ENCODE assay signal across 23 cellular contexts in genomic region chr14:104936361-104937155, GRCh38. TPM values are rescaled to one million over a fixed set of nuclear protein-coding genes. Genes with fewer than 3 reads are reported as not detected.
DNase-seq lines count a peak whose midpoint lies in the region; ATAC-seq and TF ChIP-seq lines count a peak whose summit lies in the region.
"Had no signal": no experiment of that assay in that cellular context is flagged by ENCODE, and none has a peak within 500 bp of the region (broad histone marks: within the 10 kb centered on the region; RNA-seq: fewer than 3 reads in every experiment).

No MANE protein-coding gene starts in this region.

- peaks cover 68% of the 10 kb centered on the region for H3K27me3 ChIP-seq in endodermal cell (ENCODE audit: control insufficient read depth, insufficient read depth, low read length, poor library complexity, severe bottlenecking)

- BruUV-seq in OCI-LY7 (replicated peaks; lab: Mats Ljungman, UMichigan), result no TSS peak

- H3K4me2 ChIP-seq in OCI-LY7 (ENCODE audit: low read length), result no peak overlapping the region

- no peak overlapping the region for H3K4me3 Mint-ChIP-seq in activated T-cell treated with anti-CD3 and anti-CD28 coated beads, Interleukin-2, amount 50 U/mL, for 4 hours
- no peak overlapping the region for H3K4me3 Mint-ChIP-seq in endodermal cell
- H3K4me3 Mint-ChIP-seq in type B pancreatic cell, result no peak overlapping the region
- H3K4me3 Mint-ChIP-seq: activated CD8-positive, alpha-beta T cell treated with anti-CD3 and anti-CD28 coated beads for 36 hours; activated T-cell treated with anti-CD3 and anti-CD28 coated beads, Interleukin-2, amount 50 U/mL, for 72 hours had no signal

- H3K9ac ChIP-seq in endodermal cell (ENCODE audit: extremely low read depth, low read length, poor library complexity, severe bottlenecking), result no peak overlapping the region

- no peak overlapping the region for H2AFZ ChIP-seq in OCI-LY7 (ENCODE audit: low read length)

- H3K4me1 ChIP-seq in endodermal cell (ENCODE audit: control insufficient read depth, insufficient read depth, low read length) (no peaks in the 10 kb centered on the region), OCI-LY7 (ENCODE audit: insufficient read depth, low read length, poor library complexity, severe bottlenecking) (no peaks in the 10 kb centered on the region)

- POLR2A ChIA-PET in OCI-LY7 (lab: Charles Lee), result no interaction called here

- H3K36me3 ChIP-seq in endodermal cell (ENCODE audit: control insufficient read depth, insufficient read depth, low read length), result no peaks in the 10 kb centered on the region
- no peaks in the 10 kb centered on the region for H3K36me3 ChIP-seq in OCI-LY7 (ENCODE audit: insufficient read depth, low read length)
- H3K36me3 ChIP-seq: spleen had no signal

- CTCF ChIA-PET in OCI-LY7 (lab: Charles Lee; ENCODE audit: unreplicated experiment), result no interaction called here

- H3K27ac ChIP-seq in endodermal cell (ENCODE audit: low read depth, low read length) (no peak overlapping the region), OCI-LY7 (ENCODE audit: low read depth, low read length, poor library complexity, severe bottlenecking) (no peak overlapping the region)
- H3K27ac ChIP-seq: spleen had no signal

- no peak overlapping the region for H3K4me3 ChIP-seq in endodermal cell (ENCODE audit: low read length)
- no peak overlapping the region for H3K4me3 ChIP-seq in OCI-LY7 (ENCODE audit: low read depth, low read length, poor library complexity, severe bottlenecking)
- H3K4me3 ChIP-seq: spleen had no signal

- peak; percentile 1 for DNase-seq in activated T-cell treated with anti-CD3 and anti-CD28 coated beads, Interleukin-2, amount 50 U/mL, for 4 hours
- DNase-seq in activated T-cell treated with anti-CD3 and anti-CD28 coated beads for 4 hours, result no peak
- peak; percentile 3 for DNase-seq in GM19238 (ENCODE audit: insufficient read length, low spot score)
- peak; percentile 36 for DNase-seq in endodermal cell
- DNase-seq in type B pancreatic cell (ENCODE audit: extremely low spot score, unreplicated experiment), result peak; percentile 64
- DNase-seq in NCI-H526 treated with DMSO at 0.1 percent for 48 hours (lab: John Stamatoyannopoulos, UW), result no peak
- no peak for DNase-seq in NCI-H1105 treated with DMSO at 0.1 percent for 48 hours (lab: John Stamatoyannopoulos, UW)
- DNase-seq in OCI-LY7 (ENCODE audit: low spot score), result no peak
- DNase-seq: activated CD4-positive, CD25-positive, alpha-beta regulatory T cell treated with anti-CD3 and anti-CD28 coated beads, Interleukin-2, amount 50 U/mL, for 72 hours; activated CD8-positive, alpha-beta T cell treated with anti-CD3 and anti-CD28 coated beads for 36 hours; activated T-cell treated with anti-CD3 and anti-CD28 coated beads, Interleukin-2, amount 50 U/mL, for 72 hours; C1 segment of cervical spinal cord; effector memory CD4-positive, alpha-beta T cell; HCEC 1CT; NCI-H1694 treated with DMSO at 0.1 percent for 48 hours; NCI-H526; spleen; stimulated activated CD4-positive, alpha-beta T cell treated with anti-CD3 and anti-CD28 coated beads, Interleukin-4, amount 100 ng/mL, for 24 hours; stimulated activated naive CD8-positive, alpha-beta T cell treated with anti-CD3 and anti-CD28 coated beads, Interleukin-15, Interleukin-2, amounts not matched to agents 100 U/mL and 50 U/mL, for 24 hours; SW 1271 had no signal

- no peaks in the 10 kb centered on the region for H3K9me2 ChIP-seq in OCI-LY7 (ENCODE audit: insufficient read depth, low read length)

- H3K4me1 Mint-ChIP-seq in activated T-cell treated with anti-CD3 and anti-CD28 coated beads, Interleukin-2, amount 50 U/mL, for 4 hours (ENCODE audit: low read depth), result peaks cover 4% of the 10 kb centered on the region
- H3K4me1 Mint-ChIP-seq in endodermal cell (no peaks in the 10 kb centered on the region), type B pancreatic cell (ENCODE audit: unreplicated experiment) (no peaks in the 10 kb centered on the region)

- H3K9me3 Mint-ChIP-seq in activated T-cell treated with anti-CD3 and anti-CD28 coated beads, Interleukin-2, amount 50 U/mL, for 4 hours, result no peaks in the 10 kb centered on the region
- H3K9me3 Mint-ChIP-seq in endodermal cell (no peaks in the 10 kb centered on the region), type B pancreatic cell (no peaks in the 10 kb centered on the region)
- H3K9me3 Mint-ChIP-seq: activated CD8-positive, alpha-beta T cell treated with anti-CD3 and anti-CD28 coated beads for 36 hours; activated naive CD4-positive, alpha-beta T cell treated with anti-CD3 and anti-CD28 coated beads, Interleukin-2, amount 50 U/mL, for 72 hours; activated T-cell treated with anti-CD3 and anti-CD28 coated beads, Interleukin-2, amount 50 U/mL, for 72 hours had no signal

- H3K36me3 Mint-ChIP-seq in activated T-cell treated with anti-CD3 and anti-CD28 coated beads, Interleukin-2, amount 50 U/mL, for 4 hours (ENCODE audit: insufficient read depth), result no peaks in the 10 kb centered on the region
- no peaks in the 10 kb centered on the region for H3K36me3 Mint-ChIP-seq in endodermal cell (ENCODE audit: low read depth)
- H3K36me3 Mint-ChIP-seq in type B pancreatic cell, result no peaks in the 10 kb centered on the region
- H3K36me3 Mint-ChIP-seq: activated naive CD4-positive, alpha-beta T cell treated with anti-CD3 and anti-CD28 coated beads, Interleukin-2, amount 50 U/mL, for 72 hours had no signal

- ATAC-seq in activated T-cell treated with anti-CD3 and anti-CD28 coated beads, Interleukin-2, amount 50 U/mL, for 4 hours, result no peak
- ATAC-seq: activated CD8-positive, alpha-beta T cell treated with anti-CD3 and anti-CD28 coated beads for 36 hours; activated naive CD4-positive, alpha-beta T cell treated with anti-CD3 and anti-CD28 coated beads, Interleukin-2, amount 50 U/mL, for 72 hours; activated T-cell treated with anti-CD3 and anti-CD28 coated beads, Interleukin-2, amount 50 U/mL, for 72 hours; Right ventricle myocardium inferior; stimulated activated naive CD8-positive, alpha-beta T cell treated with anti-CD3 and anti-CD28 coated beads, Interleukin-15, Interleukin-2, amounts not matched to agents 100 U/mL and 50 U/mL, for 24 hours had no signal

- intact Hi-C loops in OCI-LY7 (cut with micrococcal nuclease; ENCODE audit: unreplicated experiment), result no loop called here

- 85 to 100% methylated on average over 3 to 9 of the region's 10 CpGs for WGBS in endodermal cell (ENCODE audit: insufficient coverage in 1 of 2, insufficient read length in 1 of 2), 2 experiments

- TF ChIP-seq CTCF in endodermal cell (conservative IDR thresholded peaks at IDR 0.05), result no peak
- no peak for TF ChIP-seq CTCF in type B pancreatic cell (conservative IDR thresholded peaks at IDR 0.05)
- no peak for TF ChIP-seq CTCF in OCI-LY7 (conservative IDR thresholded peaks at IDR 0.05; ENCODE audit: low read length)

- no peaks in the 10 kb centered on the region for H4K20me1 ChIP-seq in OCI-LY7 (ENCODE audit: insufficient read depth, low read length)

- H3K27me3 Mint-ChIP-seq in activated T-cell treated with anti-CD3 and anti-CD28 coated beads, Interleukin-2, amount 50 U/mL, for 4 hours (ENCODE audit: low read depth), result peaks cover 11% of the 10 kb centered on the region
- peaks cover 76% of the 10 kb centered on the region for H3K27me3 Mint-ChIP-seq in endodermal cell (ENCODE audit: insufficient read depth)
- peaks cover 72% of the 10 kb centered on the region for H3K27me3 Mint-ChIP-seq in type B pancreatic cell

- no peaks in the 10 kb centered on the region for H3K9me3 ChIP-seq in endodermal cell (ENCODE audit: control insufficient read depth, low read length)
- H3K9me3 ChIP-seq in OCI-LY7 (ENCODE audit: low read length), result no peaks in the 10 kb centered on the region
- H3K9me3 ChIP-seq: spleen had no signal

- no peaks in the 10 kb centered on the region for H3K79me2 ChIP-seq in OCI-LY7 (ENCODE audit: insufficient read depth, low read depth, low read length)

- no peak overlapping the region for H3K27ac Mint-ChIP-seq in endodermal cell
- no peak overlapping the region for H3K27ac Mint-ChIP-seq in type B pancreatic cell
- H3K27ac Mint-ChIP-seq: activated CD8-positive, alpha-beta T cell treated with anti-CD3 and anti-CD28 coated beads for 36 hours; activated naive CD4-positive, alpha-beta T cell treated with anti-CD3 and anti-CD28 coated beads, Interleukin-2, amount 50 U/mL, for 72 hours; activated T-cell treated with anti-CD3 and anti-CD28 coated beads, Interleukin-2, amount 50 U/mL, for 72 hours had no signal

RNA-seq across cellular contexts. Expression of gene PLD4, which starts 11.9 kb away (rescaled TPM):
- total RNA-seq in activated T-cell treated with anti-CD3 and anti-CD28 coated beads, Interleukin-2, amount 50 U/mL, for 4 hours, result under 1 TPM in 1 of 3 donors, not detected in 2; 0.08 TPM
- total RNA-seq in endodermal cell, result not detected
- polyA plus RNA-seq in endodermal cell (2013, experiment 1 of 2), result 0.04 TPM
- not detected for polyA plus RNA-seq in endodermal cell (2013, experiment 2 of 2)
- total RNA-seq in type B pancreatic cell (ENCODE audit: low replicate concordance), result 0.17 TPM in 2 replicates
- 0.66 TPM in 1 of 2 replicates, not detected in the other for total RNA-seq in OCI-LY7 (2014; rRNA removed; shearing (Covaris generic))
- total RNA-seq in OCI-LY7 (2022), result 3.7 and 5.1 TPM in 2 replicates
- total RNA-seq: A673; activated CD8-positive, alpha-beta T cell treated with anti-CD3 and anti-CD28 coated beads for 36 hours; Right ventricle myocardium inferior had no signal

RNA-seq across cellular contexts. Expression of gene AHNAK2, which starts 41.6 kb away (rescaled TPM):
- total RNA-seq in activated T-cell treated with anti-CD3 and anti-CD28 coated beads, Interleukin-2, amount 50 U/mL, for 4 hours, result under 1 TPM; under 0.01 to 0.08 (median 0.05) TPM
- total RNA-seq in endodermal cell (1 to 10 TPM in 1 of 2 donors, under 1 TPM in 1; 0.93 to 2.2 TPM), type B pancreatic cell (ENCODE audit: low replicate concordance) (1.1 and 2.0 TPM in 2 replicates), OCI-LY7 (2022) (0.09 and 0.61 TPM in 2 replicates)
- 3.5 TPM for polyA plus RNA-seq in endodermal cell (2013, experiment 1 of 2)
- 3.0 TPM for polyA plus RNA-seq in endodermal cell (2013, experiment 2 of 2)
- total RNA-seq in OCI-LY7 (2014; rRNA removed; shearing (Covaris generic)), result 0.21 TPM in 1 of 2 replicates, not detected in the other

RNA-seq across cellular contexts. Expression of gene CLBA1, which starts 49.0 kb away (rescaled TPM):
- 1 to 10 TPM; 2.9 to 3.8 (median 3.3) TPM for total RNA-seq in activated T-cell treated with anti-CD3 and anti-CD28 coated beads, Interleukin-2, amount 50 U/mL, for 4 hours
- total RNA-seq in endodermal cell (10 to 100 TPM; 11.2 to 12.5 TPM), type B pancreatic cell (ENCODE audit: low replicate concordance) (16.2 and 18.8 TPM in 2 replicates), OCI-LY7 (2022) (1.2 TPM in 1 of 2 replicates, not detected in the other)
- polyA plus RNA-seq in endodermal cell (2013, experiment 1 of 2), result 9.8 TPM
- 9.0 TPM for polyA plus RNA-seq in endodermal cell (2013, experiment 2 of 2)
- 0.08 and 0.82 TPM in 2 replicates for total RNA-seq in OCI-LY7 (2014; rRNA removed; shearing (Covaris generic))

Comparison
In these comparisons a context has a peak if more than half of its experiments do, and no peak if none do; other contexts are left out.
1. DNase-seq: peak in activated T-cell treated with anti-CD3 and anti-CD28 coated beads, Interleukin-2, amount 50 U/mL, for 4 hours (single experiment), GM19238 (single experiment), endodermal cell (single experiment) and type B pancreatic cell (single experiment); none in activated T-cell treated with anti-CD3 and anti-CD28 coated beads for 4 hours (single experiment), NCI-H526 treated with DMSO at 0.1 percent for 48 hours (single experiment), NCI-H1105 treated with DMSO at 0.1 percent for 48 hours (single experiment) and OCI-LY7 (single experiment).